ENCODE assay signal across 21 cellular contexts in genomic region chr12:65845751-65846537, GRCh38. TPM values are rescaled to one million over a fixed set of nuclear protein-coding genes. Genes with fewer than 3 reads are reported as not detected.
DNase-seq lines count a peak whose midpoint lies in the region; ATAC-seq, FAIRE-seq and TF ChIP-seq lines count a peak whose summit lies in the region.
"Had no signal": no experiment of that assay in that cellular context is flagged by ENCODE, and none has a peak within 500 bp of the region (broad histone marks: within the 10 kb centered on the region; RNA-seq: fewer than 3 reads in every experiment).

No MANE protein-coding gene starts in this region.

- H3K4me3 Mint-ChIP-seq in mesothelial cell of epicardium: no peak overlapping the region
- H3K4me3 Mint-ChIP-seq: activated CD4-positive, alpha-beta T cell treated with anti-CD3 and anti-CD28 coated beads, Interleukin-2, amount 10 ng/mL, durations not matched to agents 7 days and 5 days; CD4-positive, CD25-positive, alpha-beta regulatory T cell; central memory CD8-positive, alpha-beta T cell; neural crest cell had no signal

- no peak overlapping the region for H3K4me2 ChIP-seq in endothelial cell of umbilical vein (ENCODE audit: insufficient read depth, low read length)

- H3K4me1 ChIP-seq in Panc1 (ENCODE audit: control insufficient read depth, insufficient read depth, low read length): peaks cover 5% of the 10 kb centered on the region; the same call in 1 of the 2 replicates
- H3K4me1 ChIP-seq in endothelial cell of umbilical vein (ENCODE audit: control insufficient read depth, extremely low read depth, insufficient read depth, low read length): peaks cover 15% of the 10 kb centered on the region
- no peaks in the 10 kb centered on the region for H3K4me1 ChIP-seq in adrenal gland (replicated peaks in 1 of 2)
- H3K4me1 ChIP-seq in upper lobe of left lung: no peaks in the 10 kb centered on the region
- H3K4me1 ChIP-seq: heart left ventricle, transverse colon had no signal

- H3K4me1 Mint-ChIP-seq in mesothelial cell of epicardium: peaks cover 34% of the 10 kb centered on the region
- H3K4me1 Mint-ChIP-seq: activated CD4-positive, alpha-beta T cell treated with anti-CD3 and anti-CD28 coated beads, Interleukin-2, amount 10 ng/mL, durations not matched to agents 7 days and 5 days; CD4-positive, CD25-positive, alpha-beta regulatory T cell; central memory CD8-positive, alpha-beta T cell had no signal

- no peaks in the 10 kb centered on the region for H3K27me3 ChIP-seq in Panc1 (ENCODE audit: control insufficient read depth, insufficient read depth, low read length)
- no peaks in the 10 kb centered on the region for H3K27me3 ChIP-seq in endothelial cell of umbilical vein (ENCODE audit: control insufficient read depth in 2 of 2, insufficient read depth in 2 of 2, low read length in 2 of 2)
- H3K27me3 ChIP-seq in adrenal gland: peaks cover 10% of the 10 kb centered on the region
- H3K27me3 ChIP-seq in upper lobe of left lung: no peaks in the 10 kb centered on the region

- dilution Hi-C loops in endothelial cell of umbilical vein (cut with MboI; ENCODE audit: extremely low pct_ligation_motif_present, low sequenced_read_pairs): no loop called here

- CTCF ChIA-PET in Panc1 (lab: Charles Lee) (no interaction called here), endothelial cell of umbilical vein (lab: Charles Lee) (interaction anchor here (1.1 kb wide), 1 partner anchor 30 kb away, joined by 3 read pairs; no protein-coding TSS in a partner anchor)

- no peaks in the 10 kb centered on the region for H3K27me3 Mint-ChIP-seq in mesothelial cell of epicardium (ENCODE audit: low read depth)
- H3K27me3 Mint-ChIP-seq: activated CD4-positive, alpha-beta T cell treated with anti-CD3 and anti-CD28 coated beads, Interleukin-2, amount 10 ng/mL, durations not matched to agents 7 days and 5 days had no signal

- no peak overlapping the region for H3K4me3 ChIP-seq in Panc1 (ENCODE audit: low read depth in 2 of 2, low read length in 2 of 2)
- no peak overlapping the region for H3K4me3 ChIP-seq in endothelial cell of umbilical vein (replicated peaks in 1 of 3; ENCODE audit: insufficient read depth in 1 of 3, low read depth in 1 of 3, low read length in 3 of 3)
- H3K4me3 ChIP-seq in adrenal gland: no peak overlapping the region
- no peak overlapping the region for H3K4me3 ChIP-seq in upper lobe of left lung
- H3K4me3 ChIP-seq: heart left ventricle, transverse colon had no signal

- H3K9me3 ChIP-seq in Panc1 (ENCODE audit: control insufficient read depth, insufficient read depth, low read depth, low read length) (no peaks in the 10 kb centered on the region), endothelial cell of umbilical vein (replicated peaks; ENCODE audit: control insufficient read depth, insufficient read depth, low read length) (no peaks in the 10 kb centered on the region), adrenal gland (replicated peaks in 1 of 3) (no peaks in the 10 kb centered on the region), upper lobe of left lung (no peaks in the 10 kb centered on the region)
- H3K9me3 ChIP-seq: heart left ventricle, transverse colon had no signal

- no peaks in the 10 kb centered on the region for H3K9me3 Mint-ChIP-seq in mesothelial cell of epicardium
- H3K9me3 Mint-ChIP-seq: activated CD4-positive, alpha-beta T cell treated with anti-CD3 and anti-CD28 coated beads, Interleukin-2, amount 10 ng/mL, durations not matched to agents 7 days and 5 days; CD4-positive, CD25-positive, alpha-beta regulatory T cell; central memory CD8-positive, alpha-beta T cell; neural crest cell had no signal

- H3K9ac ChIP-seq in endothelial cell of umbilical vein (replicated peaks; ENCODE audit: extremely low read depth, insufficient read depth, low read length): no peak overlapping the region

- BruUV-seq in Panc1 (replicated peaks; lab: Mats Ljungman, UMichigan) (no TSS peak), endothelial cell of umbilical vein (replicated peaks; lab: Mats Ljungman, UMichigan) (no TSS peak)

- H4K20me1 ChIP-seq in endothelial cell of umbilical vein (replicated peaks; ENCODE audit: control insufficient read depth, extremely low read depth, insufficient read depth, low read length): no peaks in the 10 kb centered on the region

- H2AFZ ChIP-seq in endothelial cell of umbilical vein (ENCODE audit: low read depth, low read length): no peak overlapping the region

- H3K36me3 Mint-ChIP-seq in mesothelial cell of epicardium: peaks cover 22% of the 10 kb centered on the region
- H3K36me3 Mint-ChIP-seq: CD4-positive, CD25-positive, alpha-beta regulatory T cell had no signal

- TF ChIP-seq POLR2A in endothelial cell of umbilical vein (IDR thresholded peaks at IDR 0.05; ENCODE audit: low read depth, low read length) (no peak), adrenal gland (IDR thresholded peaks at IDR 0.05) (no peak), upper lobe of left lung (IDR thresholded peaks at IDR 0.05) (no peak)

- POLR2A ChIA-PET in Panc1 (lab: Charles Lee): no interaction called here
- POLR2A ChIA-PET in endothelial cell of umbilical vein (lab: Charles Lee): no interaction called here

- ATAC-seq in Panc1 (no peak), upper lobe of left lung (ENCODE audit: low FRiP score in 2 of 2) (no peak), GM18870 (IDR thresholded peaks at IDR 0.05; ENCODE audit: unreplicated experiment) (no peak)
- ATAC-seq: heart left ventricle had no signal

- TF ChIP-seq CTCF in Panc1 (IDR thresholded peaks at IDR 0.05): peak; percentile 29
- no peak for TF ChIP-seq CTCF in endothelial cell of umbilical vein (IDR thresholded peaks at IDR 0.05; ENCODE audit: extremely low read depth in 1 of 2, insufficient read depth in 1 of 2, low read depth in 1 of 2, low read length in 2 of 2)
- TF ChIP-seq CTCF in mesothelial cell of epicardium (IDR thresholded peaks at IDR 0.05; ENCODE audit: unreplicated experiment): no peak
- TF ChIP-seq CTCF in adrenal gland (IDR thresholded peaks at IDR 0.05): no peak
- no peak for TF ChIP-seq CTCF in upper lobe of left lung (IDR thresholded peaks at IDR 0.05)

- TF ChIP-seq EP300 in upper lobe of left lung (IDR thresholded peaks at IDR 0.05): no peak

- DNase-seq in Panc1 (ENCODE audit: low read depth, low spot score) (no peak), endothelial cell of umbilical vein (ENCODE audit: low read depth, low spot score) (no peak), mesothelial cell of epicardium (ENCODE audit: low spot score in 2 of 2, unreplicated experiment in 2 of 2) (no peak), adrenal gland (no peak), upper lobe of left lung (no peak)
- no peak for DNase-seq in activated effector memory CD4-positive, alpha-beta T cell treated with Interleukin-2 at 50 U/mL for 16 hours
- DNase-seq: activated CD4-positive, alpha-beta T cell treated with anti-CD3 and anti-CD28 coated beads, Interleukin-2, amount 10 ng/mL, durations not matched to agents 7 days and 5 days; activated CD8-positive, alpha-beta memory T cell treated with anti-CD3 and anti-CD28 coated beads, Interleukin-2, amount 50 U/mL, for 4 hours; activated effector memory CD4-positive, alpha-beta T cell treated with anti-CD3 and anti-CD28 coated beads, Interleukin-2, amount 50 U/mL, for 16 hours; CD4-positive, CD25-positive, alpha-beta regulatory T cell; DMS79 treated with DMSO at 0.1 percent for 48 hours; heart left ventricle; kidney glomerular epithelial cell; NCI-H1436 treated with DMSO at 0.1 percent for 48 hours; NCI-H82; stimulated activated naive CD4-positive, alpha-beta T cell treated with Interleukin-2 at 50 U/mL for 16 hours; transverse colon had no signal

- intact Hi-C loops in Panc1 (cut with micrococcal nuclease; ENCODE audit: unreplicated experiment) (no loop called here), endothelial cell of umbilical vein (cut with micrococcal nuclease) (no loop called here), adrenal gland (cut with DNase I) (no loop called here)

- peak overlapping the region; percentile 32 for H3K27ac Mint-ChIP-seq in mesothelial cell of epicardium
- H3K27ac Mint-ChIP-seq: activated CD4-positive, alpha-beta T cell treated with anti-CD3 and anti-CD28 coated beads, Interleukin-2, amount 10 ng/mL, durations not matched to agents 7 days and 5 days; CD4-positive, CD25-positive, alpha-beta regulatory T cell had no signal

- peaks cover 27% of the 10 kb centered on the region for H3K36me3 ChIP-seq in Panc1 (ENCODE audit: control insufficient read depth, insufficient read depth, low read length)
- peaks cover 0 to 15% of the 10 kb centered on the region in 2 experiments for H3K36me3 ChIP-seq in endothelial cell of umbilical vein (ENCODE audit: control insufficient read depth in 2 of 2, extremely low read depth in 1 of 2, insufficient read depth in 2 of 2, low read length in 2 of 2)
- H3K36me3 ChIP-seq in adrenal gland (replicated peaks in 1 of 2): no peaks in the 10 kb centered on the region
- H3K36me3 ChIP-seq in upper lobe of left lung: no peaks in the 10 kb centered on the region
- H3K36me3 ChIP-seq: heart left ventricle, transverse colon had no signal

- FAIRE-seq in G401.6 (lab: Jason Lieb, UNC) (peak; percentile 68), endothelial cell of umbilical vein (lab: Jason Lieb, UNC) (no peak)

- peaks cover 97% of the 10 kb centered on the region for H3K79me2 ChIP-seq in endothelial cell of umbilical vein (ENCODE audit: control insufficient read depth, insufficient read depth, low read length)

- H3K9me1 ChIP-seq in endothelial cell of umbilical vein (replicated peaks; ENCODE audit: control insufficient read depth, extremely low read depth, insufficient read depth, low read length): no peaks in the 10 kb centered on the region

- in situ Hi-C loops in Panc1 (cut with HindIII; ENCODE audit: low pct_unique_long_range_greater_than_20kb, low sequenced_read_pairs): no loop called here

- 69 to 79% (median 74%) methylated on average over 7 of the region's 7 CpGs for WGBS in adrenal gland, 4 donors
- WGBS in upper lobe of left lung, 2 donors: 80 to 84% methylated on average over 7 of the region's 7 CpGs

- H3K27ac ChIP-seq in Panc1 (ENCODE audit: low read length) (no peak overlapping the region; the same call in 1 of the 2 replicates), endothelial cell of umbilical vein (ENCODE audit: insufficient read depth, low read depth, low read length) (no peak overlapping the region), adrenal gland (no peak overlapping the region), upper lobe of left lung (no peak overlapping the region)
- H3K27ac ChIP-seq: heart left ventricle, transverse colon had no signal

RNA-seq across cellular contexts. Expression of gene HMGA2, which starts 21.7 kb away (rescaled TPM):
- 61.4 TPM for total RNA-seq in Panc1 (2021; ENCODE audit: unreplicated experiment)
- 66.2 TPM for polyA plus RNA-seq in Panc1 (2012; ENCODE audit: insufficient read length)
- total RNA-seq in endothelial cell of umbilical vein: 85.4 and 89.0 TPM in 2 replicates
- 13.1 and 13.2 TPM in 2 replicates for polyA plus RNA-seq in endothelial cell of umbilical vein
- 15.1 and 16.6 TPM in 2 replicates for polyA plus RNA-seq in endothelial cell of umbilical vein (2011; cell fraction: cytosol; rRNA removed)
- polyA plus RNA-seq in endothelial cell of umbilical vein (2011; cell fraction: nucleus; rRNA removed): 23.5 and 41.4 TPM in 2 replicates
- 66.9 and 114 TPM in 2 replicates for polyA plus RNA-seq in endothelial cell of umbilical vein (2012)
- 17.1 and 23.8 TPM in 2 replicates for polyA minus RNA-seq in endothelial cell of umbilical vein
- 0.61 TPM for polyA minus RNA-seq in endothelial cell of umbilical vein (2011; cell fraction: cytosol; rRNA and poly(A)+ RNA removed)
- 85.2 and 99.1 TPM in 2 replicates for polyA minus RNA-seq in endothelial cell of umbilical vein (2011; cell fraction: nucleus; rRNA and poly(A)+ RNA removed)
- total RNA-seq in mesothelial cell of epicardium: 205 to 231 TPM (median 220 TPM) in 3 replicates
- total RNA-seq in adrenal gland: under 1 TPM in 3 of 8 donors, not detected in 5; 0.03 to 0.42 (median 0.25) TPM
- polyA plus RNA-seq in adrenal gland: under 1 TPM in 1 of 3 donors, not detected in 2; 0.04 TPM
- 1 to 10 TPM in 1 of 6 donors, under 1 TPM in 3, not detected in 2; 0.30 to 1.1 (median 0.40) TPM for total RNA-seq in upper lobe of left lung
- total RNA-seq: activated CD4-positive, alpha-beta T cell treated with anti-CD3 and anti-CD28 coated beads, Interleukin-2, amount 10 ng/mL, durations not matched to agents 7 days and 5 days had no signal
- polyA plus RNA-seq: CD4-positive, CD25-positive, alpha-beta regulatory T cell had no signal

Comparison
In these comparisons a context has a peak if more than half of its experiments do, and no peak if none do; other contexts are left out.
1. RNA of gene HMGA2, which starts 21.7 kb away (total RNA-seq): 205 to 231 TPM in mesothelial cell of epicardium, 85.4 to 89.0 TPM in endothelial cell of umbilical vein and 61.4 TPM in Panc1 (single experiment); 0.30 to 1.1 TPM in upper lobe of left lung and 0.03 to 0.42 TPM in adrenal gland; every median in the first group is over 10 times any median in the second.